Comparison of ENCODE assay signal across 7 cellular contexts in the genomic region with DNA sequence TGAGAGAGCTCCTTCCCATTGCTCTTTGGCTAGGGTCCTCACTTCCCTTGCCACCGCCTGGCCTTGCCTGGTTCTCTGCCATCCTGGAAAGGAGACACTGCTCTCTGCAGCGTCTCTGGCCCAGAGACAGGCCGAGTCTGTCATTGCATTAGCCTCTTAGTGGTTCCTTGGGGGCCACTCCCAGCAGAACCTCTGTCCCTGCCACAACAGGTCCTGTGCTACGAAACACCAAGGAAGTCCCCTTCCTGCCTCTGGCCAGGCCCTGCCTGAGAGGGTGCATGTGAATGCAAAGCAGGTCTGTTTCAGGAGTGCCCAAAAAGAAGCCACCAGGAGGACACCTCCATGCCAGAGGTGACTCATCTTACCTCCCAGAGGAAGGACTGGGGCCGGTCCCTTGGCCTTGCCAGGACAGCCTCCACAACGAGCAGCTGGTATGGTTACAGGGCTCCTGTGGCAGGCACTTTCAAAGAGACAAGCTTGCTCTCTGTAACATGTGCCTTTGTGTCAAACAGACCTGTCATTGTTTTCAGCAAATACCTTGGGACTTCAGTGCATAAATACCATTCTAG. TPM values are rescaled to one million over a fixed set of nuclear protein-coding genes. Genes with fewer than 3 reads are reported as not detected.
DNase-seq lines count a peak whose midpoint lies in the region; ATAC-seq and TF ChIP-seq lines count a peak whose summit lies in the region.

No MANE protein-coding gene starts in this region.

- peaks cover 7% of the 10 kb centered on the region for H3K4me1 Mint-ChIP-seq in neural progenitor cell

- TF ChIP-seq CTCF in mucosa of descending colon (IDR thresholded peaks at IDR 0.05) (no peak), neural progenitor cell (IDR thresholded peaks at IDR 0.05) (no peak)

- peaks cover 5% of the 10 kb centered on the region for H3K9me3 Mint-ChIP-seq in neural progenitor cell

- peak; percentile 12 for DNase-seq in HT-29 (ENCODE audit: low spot score)
- DNase-seq in astrocyte of the hippocampus (ENCODE audit: low read depth, low spot score) = peak; percentile 77
- no peak for DNase-seq in mucosa of descending colon
- DNase-seq in neural progenitor cell (ENCODE audit: low spot score) = no peak
- no peak for DNase-seq in NK-92 (lab: John Stamatoyannopoulos, UW; ENCODE audit: unreplicated experiment)

- H2AFZ ChIP-seq in neural progenitor cell (replicated peaks) = no peak overlapping the region

- H3K36me3 ChIP-seq in mucosa of descending colon (ENCODE audit: low read depth) = no peaks in the 10 kb centered on the region
- no peaks in the 10 kb centered on the region for H3K36me3 ChIP-seq in neural progenitor cell

- H3K4me3 ChIP-seq in mucosa of descending colon = no peak overlapping the region
- no peak overlapping the region for H3K4me3 ChIP-seq in neural progenitor cell

- H3K36me3 Mint-ChIP-seq in neural progenitor cell = peaks cover 28% of the 10 kb centered on the region

- H3K27ac ChIP-seq in neural progenitor cell = no peak overlapping the region

- intact Hi-C loops in mucosa of descending colon (cut with DNase I, micrococcal nuclease) = no loop called here

- H3K27me3 ChIP-seq in neural progenitor cell = no peaks in the 10 kb centered on the region

- no peak overlapping the region for H3K9ac ChIP-seq in neural progenitor cell

- H3K4me2 ChIP-seq in neural progenitor cell = no peak overlapping the region

- H3K9me3 ChIP-seq in mucosa of descending colon = no peaks in the 10 kb centered on the region
- H3K9me3 ChIP-seq in neural progenitor cell (ENCODE audit: low read depth) = no peaks in the 10 kb centered on the region

- H3K27ac Mint-ChIP-seq in neural progenitor cell = no peak overlapping the region

- H3K4me1 ChIP-seq in mucosa of descending colon (ENCODE audit: low read depth) = no peaks in the 10 kb centered on the region
- no peaks in the 10 kb centered on the region for H3K4me1 ChIP-seq in neural progenitor cell

- H3K27me3 Mint-ChIP-seq in neural progenitor cell (ENCODE audit: insufficient read depth, low read depth) = peaks cover 2% of the 10 kb centered on the region

- H3K4me3 Mint-ChIP-seq in neural progenitor cell = no peak overlapping the region

- peak; percentile 31 for ATAC-seq in GM18499 (IDR thresholded peaks at IDR 0.05; ENCODE audit: insufficient read depth, unreplicated experiment)
- peak; percentile 43 for ATAC-seq in GM21515 (IDR thresholded peaks at IDR 0.05; ENCODE audit: unreplicated experiment)
- peak; percentile 73 for ATAC-seq in mucosa of descending colon

- H3F3A ChIP-seq in neural progenitor cell (ENCODE audit: low read depth) = no peaks in the 10 kb centered on the region

- no peaks in the 10 kb centered on the region for H3K79me2 ChIP-seq in neural progenitor cell (ENCODE audit: low read depth)

- no peaks in the 10 kb centered on the region for H4K20me1 ChIP-seq in neural progenitor cell (ENCODE audit: low read depth)

RNA-seq across cellular contexts. Expression of a gene that starts 59.6 kb away (rescaled TPM):
- 38.6 and 47.9 TPM in 2 replicates for total RNA-seq in HT-29 (2014; rRNA removed; shearing (Covaris generic))
- total RNA-seq in mucosa of descending colon = 10 to 100 TPM; 62.7 to 72.4 (median 71.8) TPM
- 60.2 and 80.5 TPM in 2 replicates for total RNA-seq in neural progenitor cell (ENCODE audit: low replicate concordance)

Comparison
In these comparisons a context has a peak if more than half of its experiments do, and no peak if none do; other contexts are left out.
1. DNase-seq: peak in HT-29 (single experiment) and astrocyte of the hippocampus (single experiment); none in mucosa of descending colon (0 of 3), neural progenitor cell (single experiment) and NK-92 (single experiment).
2. Peak in every context shown above with its lines, with median percentiles within 50 percentile points of each other: ATAC-seq.